20 cellular contexts compared by ENCODE assay signal in the genomic region with DNA sequence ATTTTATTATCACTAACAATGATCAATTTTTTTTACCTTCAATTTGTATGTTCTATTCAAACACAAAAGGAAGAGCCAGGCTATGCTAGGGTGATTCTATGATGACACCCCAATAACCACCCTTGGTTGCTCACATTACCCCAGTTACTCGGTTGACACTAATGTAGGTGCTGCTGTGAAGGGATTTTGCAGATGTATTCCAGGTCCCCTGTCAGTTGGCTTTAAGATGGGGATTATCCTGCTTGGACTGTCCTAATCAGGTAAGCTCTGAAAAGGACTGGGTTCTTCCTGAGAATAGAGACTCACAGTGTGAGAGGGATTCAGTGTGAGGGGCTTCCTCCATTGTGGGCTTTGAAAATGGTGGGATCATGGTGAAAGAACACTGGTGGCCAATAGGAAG. TPM values are rescaled to one million over a fixed set of nuclear protein-coding genes. Genes with fewer than 3 reads are reported as not detected.
DNase-seq lines count a peak whose midpoint lies in the region; ATAC-seq and TF ChIP-seq lines count a peak whose summit lies in the region.
"Had no signal": no experiment of that assay in that cellular context is flagged by ENCODE, and none has a peak within 500 bp of the region (broad histone marks: within the 10 kb centered on the region; RNA-seq: fewer than 3 reads in every experiment).

No MANE protein-coding gene starts in this region.

- H2AFZ ChIP-seq in HCT116 (ENCODE audit: low read depth, low read length, poor library complexity, severe bottlenecking): no peak overlapping the region
- no peak overlapping the region for H2AFZ ChIP-seq in mesenchymal stem cell (ENCODE audit: low read depth, low read length)
- H2AFZ ChIP-seq: GM23338 had no signal

- no peak for TF ChIP-seq POLR2A in HCT116 (IDR thresholded peaks at IDR 0.05; ENCODE audit: borderline replicate concordance, extremely low read depth, insufficient read depth, insufficient read length)

- no peak overlapping the region for H2BK15ac ChIP-seq in mesenchymal stem cell (ENCODE audit: low read depth, poor library complexity, severe bottlenecking)

- no peak overlapping the region for H3K14ac ChIP-seq in mesenchymal stem cell (ENCODE audit: low read length in 2 of 2)

- no peak overlapping the region for H2BK12ac ChIP-seq in mesenchymal stem cell (ENCODE audit: low read length in 2 of 2)

- intact Hi-C loops in HCT116 (cut with micrococcal nuclease): no loop called here

- BruUV-seq in HCT116 (replicated peaks; lab: Mats Ljungman, UMichigan): no TSS peak

- RAD21 ChIA-PET in HCT116 (lab: Charles Lee; ENCODE audit: low non-redundant PET in 1 of 2, low total read pairs in 2 of 2, uncharacterized antibody in 2 of 2, unreplicated experiment in 2 of 2): no interaction called here

- H3K4me3 ChIP-seq in HCT116 (replicated peaks in 1 of 2; ENCODE audit: low read depth in 1 of 2, low read length in 2 of 2): no peak overlapping the region
- H3K4me3 ChIP-seq in mesenchymal stem cell (ENCODE audit: insufficient read depth in 1 of 2, low read depth in 1 of 2, low read length in 2 of 2): no peak overlapping the region
- H3K4me3 ChIP-seq: A549; BLaER1 treated with 17β-estradiol and CSF1 and Interleukin-3, amounts not matched to agents 10 nM and 100 nM; GM12878; GM23338 had no signal

- no peak for TF ChIP-seq CTCF in HCT116 (IDR thresholded peaks at IDR 0.05 in 2 of 3, conservative IDR thresholded peaks at IDR 0.05 in 1 of 3; ENCODE audit: borderline replicate concordance in 1 of 3, insufficient read depth in 1 of 3, low read depth in 2 of 3, low read length in 2 of 3)

- H4K8ac ChIP-seq in mesenchymal stem cell (ENCODE audit: low read length): no peak overlapping the region

- H3K27me3 ChIP-seq in HCT116 (ENCODE audit: insufficient read depth, low read length) (no peaks in the 10 kb centered on the region), mesenchymal stem cell (ENCODE audit: control insufficient read depth in 1 of 2, insufficient read depth in 1 of 2, low read length in 2 of 2) (no peaks in the 10 kb centered on the region)
- H3K27me3 ChIP-seq: BE2C; BLaER1 treated with 17β-estradiol and CSF1 and Interleukin-3, amounts not matched to agents 10 nM and 100 nM had no signal

- peak overlapping the region in 1 of 2 experiments; percentile 37 for H3K4ac ChIP-seq in mesenchymal stem cell (ENCODE audit: low read depth in 1 of 2, low read length in 2 of 2)

- no peaks in the 10 kb centered on the region for H3K9me2 ChIP-seq in HCT116 (ENCODE audit: insufficient read depth)

- no peak for ATAC-seq in HCT116
- no peak for ATAC-seq in HG02610 (IDR thresholded peaks at IDR 0.05; ENCODE audit: unreplicated experiment)
- ATAC-seq: A549, GM12878, GM23338 had no signal

- H3K36me3 ChIP-seq in HCT116 (ENCODE audit: control insufficient read depth in 1 of 2, insufficient read depth in 2 of 2, low read length in 2 of 2) (no peaks in the 10 kb centered on the region), mesenchymal stem cell (ENCODE audit: control insufficient read depth in 1 of 2, insufficient read depth in 2 of 2, low read depth in 1 of 2, low read length in 2 of 2) (no peaks in the 10 kb centered on the region)
- H3K36me3 ChIP-seq: BE2C; BLaER1 treated with 17β-estradiol and CSF1 and Interleukin-3, amounts not matched to agents 10 nM and 100 nM had no signal

- H3K79me1 ChIP-seq in mesenchymal stem cell (replicated peaks; ENCODE audit: low read length, poor library complexity, severe bottlenecking): no peaks in the 10 kb centered on the region

- no peak overlapping the region for H4K91ac ChIP-seq in mesenchymal stem cell (ENCODE audit: low read length)

- 90% methylated on average over 1 of the region's 1 CpG for WGBS in mesenchymal stem cell

- H3K4me1 ChIP-seq in HCT116 (ENCODE audit: control insufficient read depth in 1 of 2, insufficient read depth in 2 of 2, low read length in 2 of 2) (peaks cover 32 to 49% of the 10 kb centered on the region in 2 experiments), mesenchymal stem cell (ENCODE audit: control insufficient read depth, insufficient read depth, low read depth, low read length) (peaks cover 10% of the 10 kb centered on the region)
- H3K4me1 ChIP-seq: BE2C had no signal

- POLR2A ChIA-PET in HCT116 (lab: Charles Lee): interaction anchor here (0.7 to 0.9 kb wide), 2 partner anchors 12 to 107 kb away, joined by 3 read pairs; a partner anchor contains a TSS

- peak overlapping the region; percentile 22 for H2AK5ac ChIP-seq in mesenchymal stem cell (ENCODE audit: low read length, severe bottlenecking)

- H3K79me2 ChIP-seq in HCT116 (ENCODE audit: insufficient read depth, low read length): no peaks in the 10 kb centered on the region

- H3K9me3 ChIP-seq in HCT116 (ENCODE audit: control insufficient read depth in 1 of 2, insufficient read depth in 1 of 2, low read depth in 1 of 2, low read length in 2 of 2) (no peaks in the 10 kb centered on the region), mesenchymal stem cell (ENCODE audit: control insufficient read depth, low read length) (no peaks in the 10 kb centered on the region)
- H3K9me3 ChIP-seq: A549, BE2C had no signal

- CTCF ChIA-PET in HCT116 (lab: Charles Lee): no interaction called here

- H3K4me2 ChIP-seq in HCT116 (ENCODE audit: low read length) (peak overlapping the region; percentile 60; the same call in 1 of the 2 replicates), mesenchymal stem cell (ENCODE audit: low read length, poor library complexity, severe bottlenecking) (no peak overlapping the region)
- H3K4me2 ChIP-seq: BLaER1 treated with 17β-estradiol and CSF1 and Interleukin-3, amounts not matched to agents 10 nM and 100 nM; GM23338 had no signal

- DNase-seq in HCT116 (ENCODE audit: low read depth, low spot score) (no peak), NCI-H82 (lab: John Stamatoyannopoulos, UW) (peak; percentile 90), mesenchymal stem cell (no peak), kidney tubule cell (ENCODE audit: low spot score) (no peak), T-helper 2 cell (no peak)
- DNase-seq: 8988T; ACHN; AML-193; BE2C; CD4-positive, alpha-beta T cell; CD8-positive, alpha-beta memory T cell; DMS 273 treated with DMSO at 0.1 percent for 48 hours; DMS79; GDM1; H9 had no signal

- no peak for TF ChIP-seq RAD21 in HCT116 (IDR thresholded peaks at IDR 0.05; ENCODE audit: low read depth)

- no peak overlapping the region for H2BK5ac ChIP-seq in mesenchymal stem cell (ENCODE audit: low read depth, low read length, poor library complexity, severe bottlenecking)

- H3K27ac ChIP-seq in HCT116 (ENCODE audit: low read depth, low read length) (peak overlapping the region; percentile 61; the same call in 1 of the 2 replicates), mesenchymal stem cell (ENCODE audit: low read length, poor library complexity, severe bottlenecking) (no peak overlapping the region)
- H3K27ac ChIP-seq: BLaER1 treated with 17β-estradiol and CSF1 and Interleukin-3, amounts not matched to agents 10 nM and 100 nM had no signal

- no peak overlapping the region for H3K9ac ChIP-seq in HCT116 (ENCODE audit: low read length)
- no peak overlapping the region for H3K9ac ChIP-seq in mesenchymal stem cell (ENCODE audit: low read length)
- H3K9ac ChIP-seq: BLaER1 treated with 17β-estradiol and CSF1 and Interleukin-3, amounts not matched to agents 10 nM and 100 nM had no signal

- no peak overlapping the region for H3K23ac ChIP-seq in mesenchymal stem cell (ENCODE audit: low read length in 2 of 2)

- H4K20me1 ChIP-seq in HCT116 (ENCODE audit: insufficient read depth): no peaks in the 10 kb centered on the region
- H4K20me1 ChIP-seq: BLaER1 treated with 17β-estradiol and CSF1 and Interleukin-3, amounts not matched to agents 10 nM and 100 nM had no signal

- H3K18ac ChIP-seq in mesenchymal stem cell (ENCODE audit: low read depth in 1 of 2, low read length in 2 of 2): no peak overlapping the region

- no peak overlapping the region for H2BK120ac ChIP-seq in mesenchymal stem cell (ENCODE audit: low read depth, low read length)

TF ChIP-seq in HCT116, 20 proteins besides CTCF, POLR2A, EP300 and RAD21:
- TF ChIP-seq ZNF274 (IDR thresholded peaks at IDR 0.05; ENCODE audit: low read depth, low read length) (no peak), SP1 (IDR thresholded peaks at IDR 0.05; ENCODE audit: low read depth) (no peak), CEBPB (IDR thresholded peaks at IDR 0.05; ENCODE audit: low read depth) (no peak), EGR1 (IDR thresholded peaks at IDR 0.05; ENCODE audit: low read depth) (no peak)
TF ChIP-seq in HCT116: peak in this region for 0.

RNA-seq across cellular contexts. Expression of a gene that starts 11.9 kb away (rescaled TPM):
- 251 TPM for total RNA-seq in HCT116 (2021; ENCODE audit: unreplicated experiment)
- polyA plus RNA-seq in HCT116 (2012): 534 and 638 TPM in 2 replicates
- 501 TPM for polyA plus RNA-seq in mesenchymal stem cell (2013, experiment 1 of 2)
- polyA plus RNA-seq in mesenchymal stem cell (2013, experiment 2 of 2): 521 TPM
